ENCODE assay signal across 14 cellular contexts in the genomic region with DNA sequence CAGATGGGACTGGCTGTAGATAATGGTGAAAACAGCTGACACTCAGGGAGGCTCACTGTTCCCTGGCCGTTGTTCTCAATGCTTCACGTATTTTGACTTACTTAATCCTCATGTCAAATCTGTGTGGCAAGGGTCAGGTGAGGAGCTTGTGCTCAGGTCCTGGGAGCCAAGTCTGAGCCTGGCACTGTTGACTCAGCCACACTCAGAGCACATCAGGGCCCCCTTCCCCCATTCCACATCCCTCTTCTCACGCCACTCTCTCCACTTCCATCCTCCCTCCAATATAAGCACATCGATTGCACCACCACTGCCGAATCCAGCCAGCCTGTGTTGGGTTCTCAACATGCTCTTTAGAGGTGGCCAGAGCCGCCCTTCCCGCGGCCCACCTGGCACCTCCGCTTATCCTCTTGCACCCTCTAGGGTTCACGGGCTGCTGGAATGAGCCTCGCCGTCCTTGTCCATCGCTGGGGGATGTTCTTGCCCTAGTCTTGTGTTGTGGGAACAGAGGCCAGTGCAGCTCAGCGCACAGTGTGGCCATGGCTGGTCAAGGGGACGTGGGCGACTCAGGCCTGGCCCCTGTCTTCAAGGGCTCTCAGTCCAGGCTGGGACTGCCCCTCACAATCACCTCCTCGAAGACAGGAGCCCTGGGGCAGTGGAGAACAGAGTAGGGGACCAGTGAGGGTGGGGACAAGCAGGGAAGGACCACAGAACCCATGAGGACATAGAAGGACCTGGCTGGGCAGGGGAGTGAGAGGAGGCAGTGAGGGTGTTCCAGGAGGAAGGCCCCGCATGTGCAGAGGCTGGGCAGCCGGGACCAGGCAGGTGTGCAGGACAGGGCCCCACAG. TPM values are rescaled to one million over a fixed set of nuclear protein-coding genes. Genes with fewer than 3 reads are reported as not detected.
DNase-seq lines count a peak whose midpoint lies in the region; ATAC-seq and TF ChIP-seq lines count a peak whose summit lies in the region.
"Had no signal": no experiment of that assay in that cellular context is flagged by ENCODE, and none has a peak within 500 bp of the region (broad histone marks: within the 10 kb centered on the region; RNA-seq: fewer than 3 reads in every experiment).

No MANE protein-coding gene starts in this region.

- H3K9me3 ChIP-seq in WERI-Rb-1 (ENCODE audit: severe bottlenecking) (no peaks in the 10 kb centered on the region), skeletal muscle satellite cell (replicated peaks; ENCODE audit: low read length) (no peaks in the 10 kb centered on the region)
- H3K9me3 ChIP-seq: mucosa of descending colon had no signal

- H3K36me3 ChIP-seq in WERI-Rb-1, result peaks cover 70% of the 10 kb centered on the region
- peaks cover 60% of the 10 kb centered on the region for H3K36me3 ChIP-seq in skeletal muscle satellite cell (ENCODE audit: insufficient read depth, low read length)

- TF ChIP-seq CTCF in WERI-Rb-1 (IDR thresholded peaks at IDR 0.05; ENCODE audit: low read depth, low read length) (0 out of 2 replicates have a peak, but pooled peaks have one; percentile 36), glutamatergic neuron (IDR thresholded peaks at IDR 0.05; ENCODE audit: partially characterized antibody, unreplicated experiment) (no peak)

- DNase-seq in H4 (ENCODE audit: low spot score) (peak; percentile 42), WERI-Rb-1 (peak; percentile 67), glutamatergic neuron (no peak)
- no peak for DNase-seq in stimulated activated CD4-positive, alpha-beta T cell treated with anti-CD3 and anti-CD28 coated beads, Interleukin-2, amount 100 ng/mL, for 48 hours
- DNase-seq: activated CD4-positive, alpha-beta T cell treated with anti-CD3 and anti-CD28 coated beads, Interleukin-2, amount 50 U/mL, for 4 hours; activated naive CD4-positive, alpha-beta T cell; DMS79; hypothalamus; mucosa of descending colon; NCI-H1417; NCI-H69 had no signal

- H3K27ac Mint-ChIP-seq in glutamatergic neuron (ENCODE audit: unreplicated experiment), result peak overlapping the region; percentile 87

- H3K27me3 Mint-ChIP-seq in glutamatergic neuron (ENCODE audit: unreplicated experiment), result peaks cover 17% of the 10 kb centered on the region

- H3K4me1 Mint-ChIP-seq in glutamatergic neuron (ENCODE audit: low read depth, unreplicated experiment), result peaks cover 38% of the 10 kb centered on the region

- H3K36me3 Mint-ChIP-seq in glutamatergic neuron (ENCODE audit: unreplicated experiment), result peaks cover 4% of the 10 kb centered on the region

- H3K4me3 ChIP-seq in WERI-Rb-1 (ENCODE audit: low read depth, low read length) (no peak overlapping the region), skeletal muscle satellite cell (ENCODE audit: low read length) (peak overlapping the region; percentile 4)
- H3K4me3 ChIP-seq: mucosa of descending colon had no signal

- peak overlapping the region; percentile 92 for H3K27ac ChIP-seq in WERI-Rb-1

- H3K27me3 ChIP-seq in WERI-Rb-1 (ENCODE audit: insufficient read depth, low read depth, severe bottlenecking) (no peaks in the 10 kb centered on the region), skeletal muscle satellite cell (ENCODE audit: control insufficient read depth, insufficient read depth, low read length) (no peaks in the 10 kb centered on the region)

- peak overlapping the region; percentile 78 for H3K4me2 ChIP-seq in skeletal muscle satellite cell (ENCODE audit: low read length)

- H3K4me3 Mint-ChIP-seq in glutamatergic neuron (ENCODE audit: unreplicated experiment), result no peak overlapping the region

- peaks cover 87% of the 10 kb centered on the region for H3K4me1 ChIP-seq in skeletal muscle satellite cell (ENCODE audit: control insufficient read depth, insufficient read depth, low read length)

- H3K9me3 Mint-ChIP-seq in glutamatergic neuron (ENCODE audit: unreplicated experiment), result peaks cover 12% of the 10 kb centered on the region

- peak overlapping the region; percentile 94 for H3K9ac ChIP-seq in skeletal muscle satellite cell (ENCODE audit: low read depth, low read length)

- ATAC-seq in HG03095 (IDR thresholded peaks at IDR 0.05; ENCODE audit: unreplicated experiment) (no peak), GM19455 (IDR thresholded peaks at IDR 0.05; ENCODE audit: unreplicated experiment) (no peak)
- ATAC-seq: mucosa of descending colon had no signal

RNA-seq across cellular contexts. Expression of a gene that starts 40.3 kb away (rescaled TPM):
- 5.5 and 6.7 TPM in 2 replicates for total RNA-seq in H4 (2014; rRNA removed; shearing (Covaris generic))
- 6.7 TPM for total RNA-seq in glutamatergic neuron (ENCODE audit: unreplicated experiment)
- 31.7 and 53.0 TPM in 2 replicates for total RNA-seq in skeletal muscle satellite cell (2012; rRNA removed)

RNA-seq across cellular contexts. Expression of a gene that starts 42.9 kb away (rescaled TPM):
- 1.3 and 2.3 TPM in 2 replicates for total RNA-seq in H4 (2014; rRNA removed; shearing (Covaris generic))
- 2.3 TPM for total RNA-seq in glutamatergic neuron (ENCODE audit: unreplicated experiment)
- 7.9 and 8.6 TPM in 2 replicates for total RNA-seq in skeletal muscle satellite cell (2012; rRNA removed)

Comparison
In these comparisons a context has a peak if more than half of its experiments do, and no peak if none do; other contexts are left out.
1. DNase-seq: peak in H4 (single experiment) and WERI-Rb-1 (single experiment); none in glutamatergic neuron (single experiment) and stimulated activated CD4-positive, alpha-beta T cell treated with anti-CD3 and anti-CD28 coated beads, Interleukin-2, amount 100 ng/mL, for 48 hours (0 of 2).